Comparison of ENCODE assay signal across 32 cellular contexts in the genomic region with DNA sequence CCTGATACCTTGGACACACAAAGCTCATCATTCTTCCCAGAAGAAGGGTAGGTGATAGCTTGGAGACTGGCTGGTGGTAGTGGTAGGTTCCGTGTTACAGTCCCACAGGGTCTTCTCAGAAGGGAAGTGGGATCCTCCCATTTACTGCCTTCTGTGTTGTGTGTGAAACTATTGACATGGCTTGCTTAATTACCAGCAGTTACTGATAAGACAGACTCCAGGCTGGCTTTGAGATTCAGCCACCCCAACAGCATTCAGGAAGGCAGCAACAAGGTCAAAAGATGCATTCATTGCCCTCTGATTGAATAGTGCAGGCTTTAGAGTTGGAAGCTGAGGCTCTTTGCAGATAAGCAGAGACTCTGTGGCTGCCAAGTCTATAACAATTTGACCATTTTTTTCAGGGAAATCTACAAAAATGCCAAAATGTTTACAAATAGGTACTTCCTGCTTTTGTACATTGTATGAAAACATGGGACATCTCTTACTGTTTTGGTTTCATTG. TPM values are rescaled to one million over a fixed set of nuclear protein-coding genes. Genes with fewer than 3 reads are reported as not detected.
"Had no signal": no experiment of that assay in that cellular context is flagged by ENCODE, and none has a peak within 500 bp of the region (broad histone marks: within the 10 kb centered on the region; RNA-seq: fewer than 3 reads in every experiment).

No MANE protein-coding gene starts in this region.

- H3K27ac ChIP-seq: breast epithelium, epithelial cell of prostate, esophagus squamous epithelium, pancreas, right atrium auricular region, tibial nerve had no signal

- FAIRE-seq: colon, endometrium, pancreas had no signal

- H3K27ac Mint-ChIP-seq: activated CD4-positive, alpha-beta memory T cell treated with anti-CD3 and anti-CD28 coated beads, Interleukin-2, amount 10 ng/mL, durations not matched to agents 7 days and 5 days; activated CD4-positive, alpha-beta T cell treated with anti-CD3 and anti-CD28 coated beads, Interleukin-2, amount 10 ng/mL, durations not matched to agents 24 days and 14 days; activated naive CD4-positive, alpha-beta T cell treated with anti-CD3 and anti-CD28 coated beads, Interleukin-2, amount 10 ng/mL, durations not matched to agents 7 days and 5 days; activated T-cell treated with anti-CD3 and anti-CD28 coated beads, Interleukin-2, amount 50 U/mL, for 24 hours; mesothelial cell of epicardium; naive thymus-derived CD4-positive, alpha-beta T cell; stimulated activated naive CD8-positive, alpha-beta T cell treated with anti-CD3 and anti-CD28 coated beads, Interleukin-15, Interleukin-2, amounts not matched to agents 100 ng/mL and 50 ng/mL, for 24 hours; T-helper 17 cell had no signal

- H3K4me3 ChIP-seq: breast epithelium, esophagus squamous epithelium, pancreas, right atrium auricular region, tibial nerve had no signal

- H3K9me3 ChIP-seq: breast epithelium, esophagus squamous epithelium, pancreas, right atrium auricular region, SK-N-SH, tibial nerve had no signal

- DNase-seq: activated CD4-positive, alpha-beta memory T cell treated with anti-CD3 and anti-CD28 coated beads, Interleukin-2, amount 10 ng/mL, durations not matched to agents 7 days and 5 days; activated CD4-positive, alpha-beta T cell treated with anti-CD3 and anti-CD28 coated beads, Interleukin-2, amount 10 ng/mL, durations not matched to agents 24 days and 14 days; activated CD4-positive, CD25-positive, alpha-beta regulatory T cell treated with anti-CD3 and anti-CD28 coated beads, Interleukin-2, amount 50 U/mL, for 72 hours; activated CD8-positive, alpha-beta memory T cell treated with anti-CD3 and anti-CD28 coated beads, Interleukin-2, amount 50 U/mL, for 48 hours; activated gamma-delta T cell; activated naive CD4-positive, alpha-beta T cell treated with anti-CD3 and anti-CD28 coated beads, Interleukin-2, amount 10 ng/mL, durations not matched to agents 7 days and 5 days; activated T-cell treated with anti-CD3 and anti-CD28 coated beads, Interleukin-2, amount 50 U/mL, for 24 hours; amniotic stem cell; dermis blood vessel endothelial cell; effector CD8-positive, alpha-beta T cell; esophagus squamous epithelium; foreskin melanocyte; islet precursor cell; left ventricle myocardium superior; mammary epithelial cell; naive thymus-derived CD4-positive, alpha-beta T cell; nucleus accumbens; pancreas; SK-N-SH; stimulated activated CD4-positive, alpha-beta T cell treated with anti-CD3 and anti-CD28 coated beads, Interleukin-12 subunit alpha, Interleukin-12 subunit beta, amount 100 ng/mL, for 4 hours; stimulated activated CD4-positive, alpha-beta T cell treated with anti-CD3 and anti-CD28 coated beads, Interleukin-4, amount 100 ng/mL, for 1 hour; T-helper 17 cell; T1000 had no signal

- H3K4me3 Mint-ChIP-seq: activated CD4-positive, alpha-beta memory T cell treated with anti-CD3 and anti-CD28 coated beads, Interleukin-2, amount 10 ng/mL, durations not matched to agents 7 days and 5 days; activated CD4-positive, alpha-beta T cell treated with anti-CD3 and anti-CD28 coated beads, Interleukin-2, amount 10 ng/mL, durations not matched to agents 24 days and 14 days; activated naive CD4-positive, alpha-beta T cell treated with anti-CD3 and anti-CD28 coated beads, Interleukin-2, amount 10 ng/mL, durations not matched to agents 7 days and 5 days; activated T-cell treated with anti-CD3 and anti-CD28 coated beads, Interleukin-2, amount 50 U/mL, for 24 hours; central memory CD8-positive, alpha-beta T cell; mesothelial cell of epicardium; naive thymus-derived CD4-positive, alpha-beta T cell; stimulated activated naive CD8-positive, alpha-beta T cell treated with anti-CD3 and anti-CD28 coated beads, Interleukin-15, Interleukin-2, amounts not matched to agents 100 ng/mL and 50 ng/mL, for 24 hours; T-helper 17 cell had no signal

- H3K27me3 ChIP-seq: breast epithelium, pancreas, right atrium auricular region, tibial nerve had no signal

- H3K36me3 ChIP-seq: breast epithelium, esophagus squamous epithelium, pancreas, right atrium auricular region, tibial nerve had no signal

- ATAC-seq: left ventricle myocardium superior; naive thymus-derived CD4-positive, alpha-beta T cell; T-helper 17 cell had no signal

- H3K9ac ChIP-seq: SK-N-SH had no signal

- H3K4me2 ChIP-seq: SK-N-SH had no signal

- H3K4me1 ChIP-seq: breast epithelium, esophagus squamous epithelium, pancreas, right atrium auricular region, tibial nerve had no signal

- H3K9me3 Mint-ChIP-seq: activated CD4-positive, alpha-beta memory T cell treated with anti-CD3 and anti-CD28 coated beads, Interleukin-2, amount 10 ng/mL, durations not matched to agents 7 days and 5 days; activated CD4-positive, alpha-beta T cell treated with anti-CD3 and anti-CD28 coated beads, Interleukin-2, amount 10 ng/mL, durations not matched to agents 24 days and 14 days; activated naive CD4-positive, alpha-beta T cell treated with anti-CD3 and anti-CD28 coated beads, Interleukin-2, amount 10 ng/mL, durations not matched to agents 7 days and 5 days; activated T-cell treated with anti-CD3 and anti-CD28 coated beads, Interleukin-2, amount 50 U/mL, for 24 hours; central memory CD8-positive, alpha-beta T cell; mesothelial cell of epicardium; stimulated activated naive CD8-positive, alpha-beta T cell treated with anti-CD3 and anti-CD28 coated beads, Interleukin-15, Interleukin-2, amounts not matched to agents 100 ng/mL and 50 ng/mL, for 24 hours had no signal

- H3K4me1 Mint-ChIP-seq: activated CD4-positive, alpha-beta memory T cell treated with anti-CD3 and anti-CD28 coated beads, Interleukin-2, amount 10 ng/mL, durations not matched to agents 7 days and 5 days; activated CD4-positive, alpha-beta T cell treated with anti-CD3 and anti-CD28 coated beads, Interleukin-2, amount 10 ng/mL, durations not matched to agents 24 days and 14 days; activated naive CD4-positive, alpha-beta T cell treated with anti-CD3 and anti-CD28 coated beads, Interleukin-2, amount 10 ng/mL, durations not matched to agents 7 days and 5 days; central memory CD8-positive, alpha-beta T cell; mesothelial cell of epicardium; T-helper 17 cell had no signal

- H3K36me3 Mint-ChIP-seq: activated naive CD4-positive, alpha-beta T cell treated with anti-CD3 and anti-CD28 coated beads, Interleukin-2, amount 10 ng/mL, durations not matched to agents 7 days and 5 days; mesothelial cell of epicardium; naive thymus-derived CD4-positive, alpha-beta T cell had no signal

RNA-seq across cellular contexts. Expression of a gene that starts 7.7 kb away (rescaled TPM):
- total RNA-seq: activated CD4-positive, alpha-beta memory T cell treated with anti-CD3 and anti-CD28 coated beads, Interleukin-2, amount 10 ng/mL, durations not matched to agents 7 days and 5 days; activated CD4-positive, alpha-beta T cell treated with anti-CD3 and anti-CD28 coated beads, Interleukin-2, amount 10 ng/mL, durations not matched to agents 24 days and 14 days; naive thymus-derived CD4-positive, alpha-beta T cell; T-helper 17 cell had no signal
- polyA plus RNA-seq: naive thymus-derived CD4-positive, alpha-beta T cell had no signal
